8 cellular contexts compared by ENCODE assay signal in genomic region chr4:114597410-114598115, GRCh38. TPM values are rescaled to one million over a fixed set of nuclear protein-coding genes. Genes with fewer than 3 reads are reported as not detected.
A peak's percentile ranks its signal among the peaks of the same experiment; 100 is the strongest.
DNase-seq lines count a peak whose midpoint lies in the region; ATAC-seq and TF ChIP-seq lines count a peak whose summit lies in the region.

No MANE protein-coding gene starts in this region.

- TF ChIP-seq EP300 in esophagus muscularis mucosa (IDR thresholded peaks at IDR 0.05): no peak

- WGBS in esophagus muscularis mucosa: 52% methylated on average over 17 of the region's 17 CpGs

- 0 out of 2 replicates have a peak, but pooled peaks have one; percentile 10 for ATAC-seq in Panc1
- no peak for ATAC-seq in GM18502 (IDR thresholded peaks at IDR 0.05; ENCODE audit: poor library complexity, unreplicated experiment)
- no peak for ATAC-seq in HG02759 (IDR thresholded peaks at IDR 0.05; ENCODE audit: unreplicated experiment)
- no peak for ATAC-seq in GM21367 (IDR thresholded peaks at IDR 0.05; ENCODE audit: unreplicated experiment)

- no peak for TF ChIP-seq POLR2A in esophagus muscularis mucosa (IDR thresholded peaks at IDR 0.05; ENCODE audit: low read depth)

- H3K27ac ChIP-seq in Panc1 (ENCODE audit: low read length) (no peak overlapping the region), esophagus muscularis mucosa (replicated peaks in 1 of 4) (no peak overlapping the region)

- H3K4me3 ChIP-seq in GM12875 (ENCODE audit: low read depth, low read length): peak overlapping the region; percentile 68
- peak overlapping the region; percentile 35 to 51 for H3K4me3 ChIP-seq in Panc1 (ENCODE audit: low read depth in 2 of 2, low read length in 2 of 2)
- peak overlapping the region; percentile 54 to 60 (median 56) for H3K4me3 ChIP-seq in esophagus muscularis mucosa

- POLR2A ChIA-PET in Panc1 (lab: Charles Lee): no interaction called here

- H3K4me1 ChIP-seq in Panc1 (ENCODE audit: control insufficient read depth, insufficient read depth, low read length) (no peaks in the 10 kb centered on the region; the same call in 1 of the 2 replicates), esophagus muscularis mucosa (peaks cover 0 to 23% (median 23%) of the 10 kb centered on the region in 4 donors)

- H3K36me3 ChIP-seq in Panc1 (ENCODE audit: control insufficient read depth, insufficient read depth, low read length): no peaks in the 10 kb centered on the region; the same call in 1 of the 2 replicates
- H3K36me3 ChIP-seq in esophagus muscularis mucosa: no peaks in the 10 kb centered on the region

- intact Hi-C loops in Panc1 (cut with micrococcal nuclease; ENCODE audit: unreplicated experiment): no loop called here
- intact Hi-C loops in esophagus muscularis mucosa (cut with DNase I): no loop called here
- intact Hi-C loops in posterior cingulate gyrus (cut with DNase I): loop anchor here (2.0 to 10.0 kb wide), 2 partner anchors 61 to 93 kb away; no protein-coding TSS in a partner anchor

- no peak for DNase-seq in Panc1 (ENCODE audit: low read depth, low spot score)
- no peak for DNase-seq in esophagus muscularis mucosa (ENCODE audit: extremely low spot score)
- DNase-seq in posterior cingulate gyrus: peak in 8 of 10 donors; percentile 32 to 90 (median 61)
- DNase-seq in Kasumi-1 (lab: John Stamatoyannopoulos, UW): no peak

- CTCF ChIA-PET in Panc1 (lab: Charles Lee): no interaction called here

- H3K9me3 ChIP-seq in Panc1 (ENCODE audit: control insufficient read depth, insufficient read depth, low read depth, low read length) (no peaks in the 10 kb centered on the region), esophagus muscularis mucosa (no peaks in the 10 kb centered on the region)

- BruUV-seq in Panc1 (replicated peaks; lab: Mats Ljungman, UMichigan): no TSS peak

- H3K27me3 ChIP-seq in Panc1 (ENCODE audit: control insufficient read depth, insufficient read depth, low read length): peaks cover 9% of the 10 kb centered on the region
- H3K27me3 ChIP-seq in esophagus muscularis mucosa: peaks cover 0 to 52% (median 6%) of the 10 kb centered on the region in 4 donors

- in situ Hi-C loops in Panc1 (cut with HindIII; ENCODE audit: low pct_unique_long_range_greater_than_20kb, low sequenced_read_pairs): no loop called here

- TF ChIP-seq CTCF in GM12875 (IDR thresholded peaks at IDR 0.05; ENCODE audit: borderline replicate concordance, insufficient read depth, low read depth, low read length) (no peak), Panc1 (IDR thresholded peaks at IDR 0.05) (no peak), esophagus muscularis mucosa (IDR thresholded peaks at IDR 0.05) (no peak)

RNA-seq across cellular contexts. Expression of gene UGT8, which starts 1.0 kb away (rescaled TPM):
- total RNA-seq in Panc1 (2021; ENCODE audit: unreplicated experiment) (2.1 TPM), esophagus muscularis mucosa (under 1 TPM; under 0.01 to 0.69 (median 0.15) TPM)
- 0.23 TPM for polyA plus RNA-seq in Panc1 (2012; ENCODE audit: insufficient read length)

Comparison
In these comparisons a context has a peak if more than half of its experiments do, and no peak if none do; other contexts are left out.
1. DNase-seq: peak in posterior cingulate gyrus (8 of 10); none in Panc1 (single experiment), esophagus muscularis mucosa (single experiment) and Kasumi-1 (0 of 2).
2. Peak in every context shown above with its lines, with median percentiles within 50 percentile points of each other: H3K4me3 ChIP-seq.